1 cellular context compared by ENCODE assay signal in genomic region chr19:37217855-37218591, GRCh38.
TF ChIP-seq lines count a peak whose summit lies in the region.

TSS of gene ZNF383 (plus strand) at chr19:37218214. CDS start at chr19:37230454, 12,240 bp downstream.

TF ChIP-seq in K562, 482 proteins besides CTCF, POLR2A, EP300 and RAD21 (continued from another document and continues in another):
- TF ChIP-seq GMEB1 (CRISPR knock-in tag; IDR thresholded peaks at IDR 0.05): no peak
- no peak for TF ChIP-seq ELK1 (CRISPR knock-in tag; IDR thresholded peaks at IDR 0.05)
- no peak for TF ChIP-seq SRSF9 (IDR thresholded peaks at IDR 0.05; ENCODE audit: borderline replicate concordance, low read depth, low read length)
- TF ChIP-seq GABPA (tag; conservative IDR thresholded peaks at IDR 0.05; ENCODE audit: low read depth): peak; percentile 85
- TF ChIP-seq FOXJ3 (CRISPR knock-in tag; IDR thresholded peaks at IDR 0.05): no peak
- TF ChIP-seq HDAC1 (IDR thresholded peaks at IDR 0.05): peak in 1 of 2 experiments; percentile 86; a peak in 2 of 4 replicates
- no peak; the same call in 1 of the 2 replicates for TF ChIP-seq POLR2H (tag; IDR thresholded peaks at IDR 0.05; ENCODE audit: low read depth)
- no peak; a peak in 1 of 4 replicates for TF ChIP-seq SIN3A (IDR thresholded peaks at IDR 0.05; ENCODE audit: borderline replicate concordance in 2 of 2, control insufficient read depth in 1 of 2, low read depth in 2 of 2, low read length in 2 of 2)
- peak; percentile 61 for TF ChIP-seq SAP30 (IDR thresholded peaks at IDR 0.05; ENCODE audit: borderline replicate concordance, insufficient read depth, low read depth, low read length, poor library complexity, severe bottlenecking)
- TF ChIP-seq RERE (CRISPR knock-in tag; IDR thresholded peaks at IDR 0.05; ENCODE audit: borderline replicate concordance): 0 out of 2 replicates have a peak, but pooled peaks have one; percentile 53
- TF ChIP-seq ZNF780A (CRISPR knock-in tag; IDR thresholded peaks at IDR 0.05): no peak
- no peak for TF ChIP-seq SRSF1 (IDR thresholded peaks at IDR 0.05; ENCODE audit: low read depth, low read length)
- no peak for TF ChIP-seq KDM1A (IDR thresholded peaks at IDR 0.05)
- no peak for TF ChIP-seq RBM34 (IDR thresholded peaks at IDR 0.05; ENCODE audit: borderline replicate concordance, insufficient read depth, low read length)
- no peak for TF ChIP-seq GTF3C2 (IDR thresholded peaks at IDR 0.05; ENCODE audit: borderline replicate concordance, extremely low read depth, insufficient read length)
- no peak for TF ChIP-seq ARID4B (CRISPR knock-in tag; IDR thresholded peaks at IDR 0.05)
- TF ChIP-seq ZNF507 (tag; conservative IDR thresholded peaks at IDR 0.05): no peak
- TF ChIP-seq NR2C1 (IDR thresholded peaks at IDR 0.05): peak; percentile 85
- peak; percentile 89 for TF ChIP-seq NR2C1 (tag; IDR thresholded peaks at IDR 0.05)
- TF ChIP-seq CHCHD3 (CRISPR knock-in tag; IDR thresholded peaks at IDR 0.05): no peak
- peak; percentile 28; the same call in 1 of the 2 replicates for TF ChIP-seq CXXC5 (CRISPR knock-in tag; IDR thresholded peaks at IDR 0.05)
- no peak for TF ChIP-seq ZNF707 (CRISPR knock-in tag; conservative IDR thresholded peaks at IDR 0.05)
- no peak for TF ChIP-seq EHMT2 (IDR thresholded peaks at IDR 0.05)
- TF ChIP-seq MTA3 (IDR thresholded peaks at IDR 0.05; ENCODE audit: borderline replicate concordance): peak; percentile 83
- no peak for TF ChIP-seq MTA1 (IDR thresholded peaks at IDR 0.05; ENCODE audit: borderline replicate concordance)
- peak; percentile 86 for TF ChIP-seq ZNF143 (CRISPR knock-in tag; IDR thresholded peaks at IDR 0.05)
- peak; percentile 87 for TF ChIP-seq SUPT5H (IDR thresholded peaks at IDR 0.05)
- no peak for TF ChIP-seq ATF6 (CRISPR knock-in tag; IDR thresholded peaks at IDR 0.05)
- no peak for TF ChIP-seq MED1 (CRISPR knock-in tag; IDR thresholded peaks at IDR 0.05; ENCODE audit: borderline replicate concordance)
- no peak for TF ChIP-seq ZNF212 (CRISPR knock-in tag; IDR thresholded peaks at IDR 0.05)
- TF ChIP-seq PREB (CRISPR knock-in tag; IDR thresholded peaks at IDR 0.05): no peak
- no peak for TF ChIP-seq ZNF79 (CRISPR knock-in tag; IDR thresholded peaks at IDR 0.05; ENCODE audit: low read depth)
- 0 out of 2 replicates have a peak, but pooled peaks have one; percentile 50 for TF ChIP-seq NR1H2 (CRISPR knock-in tag; IDR thresholded peaks at IDR 0.05)
- TF ChIP-seq ZSCAN29 (IDR thresholded peaks at IDR 0.05): no peak
- peak; percentile 53; the same call in 1 of the 2 replicates for TF ChIP-seq SMARCE1 (IDR thresholded peaks at IDR 0.05)
- no peak for TF ChIP-seq SMAD2 (IDR thresholded peaks at IDR 0.05; ENCODE audit: low read depth, low read length)
- TF ChIP-seq FIP1L1 (IDR thresholded peaks at IDR 0.05; ENCODE audit: low read depth, low read length, poor library complexity, severe bottlenecking): peak; percentile 48
- TF ChIP-seq IFI16 (CRISPR knock-in tag; IDR thresholded peaks at IDR 0.05): no peak
- 0 out of 2 replicates have a peak, but pooled peaks have one; percentile 36 for TF ChIP-seq DNMT1 (IDR thresholded peaks at IDR 0.05)
- TF ChIP-seq PRMT5 (CRISPR knock-in tag; IDR thresholded peaks at IDR 0.05): no peak
- TF ChIP-seq MAFK (IDR thresholded peaks at IDR 0.05; ENCODE audit: low read length): no peak
- no peak for TF ChIP-seq ARHGAP35 (IDR thresholded peaks at IDR 0.05; ENCODE audit: partially characterized antibody)
- TF ChIP-seq ATF7 (IDR thresholded peaks at IDR 0.05): peak; percentile 75
